23 cellular contexts compared by ENCODE assay signal in the genomic region with DNA sequence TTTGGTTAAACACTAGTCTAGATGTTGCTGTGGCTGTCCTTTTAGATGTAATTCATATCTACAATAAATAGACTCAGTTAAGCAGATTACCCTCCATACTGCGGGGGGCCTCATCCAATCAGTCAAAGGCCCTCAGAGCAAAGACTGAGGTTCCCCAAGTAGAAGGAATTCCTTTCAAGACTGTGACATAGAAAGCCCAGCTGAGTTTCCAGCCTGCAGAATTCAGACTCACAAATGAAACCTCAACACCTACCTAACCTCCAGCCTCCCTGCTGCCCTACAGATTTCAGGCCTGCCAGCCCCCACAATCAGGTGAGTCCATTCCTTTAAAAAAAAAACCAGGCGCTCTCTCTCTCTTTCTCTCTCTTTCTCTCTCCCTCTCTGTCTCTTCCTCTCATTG.
"Had no signal": no experiment of that assay in that cellular context is flagged by ENCODE, and none has a peak within 500 bp of the region (broad histone marks: within the 10 kb centered on the region; RNA-seq: fewer than 3 reads in every experiment).

No MANE protein-coding gene starts in this region.

- H3K27ac Mint-ChIP-seq: activated CD8-positive, alpha-beta T cell treated with anti-CD3 and anti-CD28 coated beads for 36 hours; activated naive CD8-positive, alpha-beta T cell treated with anti-CD3 and anti-CD28 coated beads for 36 hours; activated naive CD8-positive, alpha-beta T cell treated with anti-CD3 and anti-CD28 coated beads, Interleukin-2, amount 50 U/mL, for 24 hours; activated T-helper 2 cell treated with anti-CD3 and anti-CD28 coated beads, Interferon-gamma antibody, Interleukin-2, Interleukin-4, amounts not matched to agents 10 μg/mL and 5 μg/mL and 100 μg/mL, durations not matched to agents 14 hours and 24 hours and 36 hours; effector memory CD8-positive, alpha-beta T cell had no signal

- DNase-seq: activated CD4-positive, alpha-beta T cell treated with anti-CD3 and anti-CD28 coated beads for 48 hours; activated CD4-positive, alpha-beta T cell treated with anti-CD3 and anti-CD28 coated beads, Interleukin-2, amount 50 U/mL, for 1 hour; activated CD4-positive, alpha-beta T cell treated with anti-CD3 and anti-CD28 coated beads, Interleukin-2, amount 50 U/mL, for 48 hours; activated CD8-positive, alpha-beta memory T cell treated with anti-CD3 and anti-CD28 coated beads for 24 hours; activated CD8-positive, alpha-beta T cell treated with anti-CD3 and anti-CD28 coated beads for 36 hours; activated effector memory CD4-positive, alpha-beta T cell treated with anti-CD3 and anti-CD28 coated beads, Interleukin-2, amount 50 U/mL, for 16 hours; activated naive CD4-positive, alpha-beta T cell; activated naive CD4-positive, alpha-beta T cell treated with anti-CD3 and anti-CD28 coated beads, Interleukin-2, amount 50 U/mL, for 16 hours; activated naive CD8-positive, alpha-beta T cell treated with anti-CD3 and anti-CD28 coated beads for 36 hours; activated naive CD8-positive, alpha-beta T cell treated with anti-CD3 and anti-CD28 coated beads, Interleukin-2, amount 50 U/mL, for 24 hours; activated T-cell treated with anti-CD3 and anti-CD28 coated beads, Interleukin-2, amount 50 U/mL, for 4 hours; adrenal gland; amygdala; aorta; body of pancreas; cortex of kidney; dermis blood vessel endothelial cell; effector CD4-positive, alpha-beta T cell; effector memory CD8-positive, alpha-beta T cell; foreskin fibroblast; T-helper 2 cell had no signal

- H3K27ac ChIP-seq: adrenal gland, body of pancreas, epithelial cell of prostate had no signal

- H3K27me3 ChIP-seq: adrenal gland, body of pancreas had no signal

- H3K9me3 Mint-ChIP-seq: activated CD8-positive, alpha-beta T cell treated with anti-CD3 and anti-CD28 coated beads for 36 hours; activated naive CD8-positive, alpha-beta T cell treated with anti-CD3 and anti-CD28 coated beads for 36 hours; activated naive CD8-positive, alpha-beta T cell treated with anti-CD3 and anti-CD28 coated beads, Interleukin-2, amount 50 U/mL, for 24 hours; activated T-cell treated with anti-CD3 and anti-CD28 coated beads, Interleukin-2, amount 50 U/mL, for 4 hours; activated T-helper 2 cell treated with anti-CD3 and anti-CD28 coated beads, Interferon-gamma antibody, Interleukin-2, Interleukin-4, amounts not matched to agents 10 μg/mL and 5 μg/mL and 100 μg/mL, durations not matched to agents 14 hours and 24 hours and 36 hours; effector memory CD8-positive, alpha-beta T cell had no signal

- H3K4me3 ChIP-seq: adrenal gland, body of pancreas had no signal

- H3K4me1 Mint-ChIP-seq: activated naive CD8-positive, alpha-beta T cell treated with anti-CD3 and anti-CD28 coated beads for 36 hours; activated naive CD8-positive, alpha-beta T cell treated with anti-CD3 and anti-CD28 coated beads, Interleukin-2, amount 50 U/mL, for 24 hours had no signal

- H3K36me3 Mint-ChIP-seq: activated naive CD8-positive, alpha-beta T cell treated with anti-CD3 and anti-CD28 coated beads for 36 hours had no signal

- H3K9me3 ChIP-seq: adrenal gland, body of pancreas had no signal

- ATAC-seq: activated CD8-positive, alpha-beta T cell treated with anti-CD3 and anti-CD28 coated beads for 36 hours; activated naive CD8-positive, alpha-beta T cell treated with anti-CD3 and anti-CD28 coated beads, Interleukin-2, amount 50 U/mL, for 24 hours; activated T-cell treated with anti-CD3 and anti-CD28 coated beads, Interleukin-2, amount 50 U/mL, for 4 hours; body of pancreas; effector memory CD8-positive, alpha-beta T cell had no signal

- H3K4me3 Mint-ChIP-seq: activated CD8-positive, alpha-beta T cell treated with anti-CD3 and anti-CD28 coated beads for 36 hours; activated naive CD8-positive, alpha-beta T cell treated with anti-CD3 and anti-CD28 coated beads for 36 hours; activated naive CD8-positive, alpha-beta T cell treated with anti-CD3 and anti-CD28 coated beads, Interleukin-2, amount 50 U/mL, for 24 hours; activated T-cell treated with anti-CD3 and anti-CD28 coated beads, Interleukin-2, amount 50 U/mL, for 4 hours; effector memory CD8-positive, alpha-beta T cell had no signal

- H3K36me3 ChIP-seq: adrenal gland had no signal

- H3K4me1 ChIP-seq: adrenal gland had no signal
